9 cellular contexts compared by ENCODE assay signal in the genomic region with DNA sequence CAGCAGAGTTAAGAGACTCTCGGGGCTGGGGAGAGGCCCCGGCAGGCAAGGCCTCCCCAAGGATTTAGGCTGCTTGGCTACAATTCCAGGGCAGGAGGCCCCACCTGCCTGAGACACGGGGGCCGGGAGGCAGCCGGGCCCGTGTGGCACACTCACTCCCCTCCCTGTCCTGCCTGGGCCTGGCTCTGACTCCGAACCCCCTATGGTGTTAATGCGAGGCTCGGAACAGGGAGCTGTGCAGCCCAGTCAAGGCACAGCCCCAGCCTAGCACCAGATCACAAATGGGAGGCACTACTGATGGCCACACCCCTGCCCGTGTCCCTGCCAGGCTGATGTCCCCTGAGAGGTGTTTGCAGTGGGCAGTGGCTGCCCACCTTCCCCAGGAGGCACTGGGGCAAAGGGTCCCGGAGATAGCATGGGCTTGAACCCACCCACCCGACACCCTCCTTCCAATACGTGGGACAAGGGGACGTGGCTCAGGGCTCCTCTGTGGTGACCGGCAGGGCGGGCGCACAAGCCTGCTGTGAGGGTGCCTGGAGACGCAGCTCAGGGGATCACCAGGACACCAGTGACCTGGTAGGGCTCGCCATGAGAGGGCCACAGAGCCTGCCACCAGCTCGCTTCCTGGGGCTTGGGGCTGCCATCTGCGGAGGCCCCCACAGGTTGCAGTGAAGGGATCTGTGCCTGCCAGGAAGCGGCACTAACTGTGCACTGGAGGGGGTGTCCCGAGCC.
"Had no signal": no experiment of that assay in that cellular context is flagged by ENCODE, and none has a peak within 500 bp of the region (broad histone marks: within the 10 kb centered on the region; RNA-seq: fewer than 3 reads in every experiment).

No MANE protein-coding gene starts in this region.

- H3K27ac Mint-ChIP-seq: activated CD4-positive, alpha-beta memory T cell treated with anti-CD3 and anti-CD28 coated beads for 36 hours; activated CD8-positive, alpha-beta memory T cell treated with anti-CD3 and anti-CD28 coated beads, Interleukin-2, amount 10 ng/mL, durations not matched to agents 7 days and 5 days; activated naive CD4-positive, alpha-beta T cell treated with anti-CD3 and anti-CD28 coated beads, Interleukin-2, amount 50 U/mL, for 24 hours had no signal

- H3K4me3 ChIP-seq: coronary artery, pancreas had no signal

- H3K9me3 Mint-ChIP-seq: activated naive CD4-positive, alpha-beta T cell treated with anti-CD3 and anti-CD28 coated beads, Interleukin-2, amount 50 U/mL, for 24 hours had no signal

- H3K4me1 Mint-ChIP-seq: activated naive CD4-positive, alpha-beta T cell treated with anti-CD3 and anti-CD28 coated beads, Interleukin-2, amount 50 U/mL, for 24 hours; brain; neural crest cell had no signal

- H3K27ac ChIP-seq: coronary artery, pancreas had no signal

- H3K27me3 Mint-ChIP-seq: activated CD4-positive, alpha-beta memory T cell treated with anti-CD3 and anti-CD28 coated beads for 36 hours; activated CD8-positive, alpha-beta memory T cell treated with anti-CD3 and anti-CD28 coated beads, Interleukin-2, amount 10 ng/mL, durations not matched to agents 7 days and 5 days; activated naive CD4-positive, alpha-beta T cell treated with anti-CD3 and anti-CD28 coated beads, Interleukin-2, amount 50 U/mL, for 24 hours; brain; central memory CD8-positive, alpha-beta T cell had no signal

- H3K4me1 ChIP-seq: pancreas had no signal

- H3K36me3 Mint-ChIP-seq: activated CD8-positive, alpha-beta memory T cell treated with anti-CD3 and anti-CD28 coated beads, Interleukin-2, amount 10 ng/mL, durations not matched to agents 7 days and 5 days had no signal

- H3K4me3 Mint-ChIP-seq: activated CD4-positive, alpha-beta memory T cell treated with anti-CD3 and anti-CD28 coated beads for 36 hours; activated CD8-positive, alpha-beta memory T cell treated with anti-CD3 and anti-CD28 coated beads, Interleukin-2, amount 10 ng/mL, durations not matched to agents 7 days and 5 days; activated naive CD4-positive, alpha-beta T cell treated with anti-CD3 and anti-CD28 coated beads, Interleukin-2, amount 50 U/mL, for 24 hours; brain; central memory CD8-positive, alpha-beta T cell; neural crest cell had no signal

- H3K9me3 ChIP-seq: pancreas had no signal

- FAIRE-seq: pancreas had no signal

- DNase-seq: T1000 had no signal

- H3K27me3 ChIP-seq: pancreas had no signal

- H3K36me3 ChIP-seq: pancreas had no signal
